15 cellular contexts compared by ENCODE assay signal in genomic region chr2:237140689-237141285, GRCh38. TPM values are rescaled to one million over a fixed set of nuclear protein-coding genes. Genes with fewer than 3 reads are reported as not detected.
DNase-seq lines count a peak whose midpoint lies in the region; ATAC-seq and TF ChIP-seq lines count a peak whose summit lies in the region.
"Had no signal": no experiment of that assay in that cellular context is flagged by ENCODE, and none has a peak within 500 bp of the region (broad histone marks: within the 10 kb centered on the region; RNA-seq: fewer than 3 reads in every experiment).

No MANE protein-coding gene starts in this region.

- no peaks in the 10 kb centered on the region for H3F3A ChIP-seq in PC-3 (ENCODE audit: low read length, unreplicated experiment)

- DNase-seq in PC-3 (no peak), HK-2 (ENCODE audit: unreplicated experiment) (no peak), T-cell (no peak)
- no peak for DNase-seq in activated T-cell treated with anti-CD3 and anti-CD28 coated beads, Interleukin-2, amount 50 U/mL, for 1 hour
- DNase-seq: CD4-positive, CD25-positive, alpha-beta regulatory T cell; Kasumi-1; NCI-H1417 treated with DMSO at 0.1 percent for 48 hours; NCI-H2029; NCI-H510A treated with DMSO at 0.1 percent for 48 hours had no signal

- H3K27ac Mint-ChIP-seq in T-cell: no peak overlapping the region
- H3K27ac Mint-ChIP-seq: CD4-positive, CD25-positive, alpha-beta regulatory T cell had no signal

- H3K9me2 ChIP-seq in PC-3 (replicated peaks; ENCODE audit: low read length): no peaks in the 10 kb centered on the region

- H3K4me2 ChIP-seq in PC-3 (ENCODE audit: low read length): no peak overlapping the region

- POLR2A ChIA-PET in PC-3 (lab: Charles Lee; ENCODE audit: unreplicated experiment): no interaction called here
- POLR2A ChIA-PET in T-cell (lab: Charles Lee): no interaction called here

- H3K9me3 Mint-ChIP-seq in T-cell: peaks cover 0 to 7% (median 0%) of the 10 kb centered on the region in 3 donors

- TF ChIP-seq CTCF in PC-3 (conservative IDR thresholded peaks at IDR 0.05; ENCODE audit: low read depth, low read length) (no peak), gastroesophageal sphincter (IDR thresholded peaks at IDR 0.05) (no peak)

- H3K36me3 ChIP-seq in ACC112 (ENCODE audit: insufficient read depth, low read length) (peaks cover 3% of the 10 kb centered on the region; the same call in 1 of the 2 replicates), PC-3 (ENCODE audit: low read depth, low read length) (no peaks in the 10 kb centered on the region), gastroesophageal sphincter (no peaks in the 10 kb centered on the region), rectal smooth muscle tissue (ENCODE audit: control insufficient read depth, insufficient read depth, low read length) (no peaks in the 10 kb centered on the region)
- H3K36me3 ChIP-seq: HAP-1 had no signal

- intact Hi-C loops in PC-3 (cut with micrococcal nuclease): no loop called here

- H3K4me1 ChIP-seq in ACC112 (ENCODE audit: control insufficient read depth, insufficient read depth, low read length, unreplicated experiment) (peaks cover 39% of the 10 kb centered on the region), PC-3 (ENCODE audit: insufficient read depth, low read length) (0 out of 2 replicates have a peak, but pooled peaks cover 5% of the 10 kb centered on the region), gastroesophageal sphincter (peaks cover 0 to 11% (median 0%) of the 10 kb centered on the region in 3 donors), rectal smooth muscle tissue (ENCODE audit: control insufficient read depth, insufficient read depth, low read length) (peaks cover 3% of the 10 kb centered on the region)
- H3K4me1 ChIP-seq: HAP-1 had no signal

- H3K9me3 ChIP-seq in PC-3 (ENCODE audit: low read length): no peaks in the 10 kb centered on the region
- peaks cover 0 to under 1% (median 0%) of the 10 kb centered on the region in 3 donors for H3K9me3 ChIP-seq in gastroesophageal sphincter
- H3K9me3 ChIP-seq: HAP-1 had no signal

- no peaks in the 10 kb centered on the region for H3K27me3 Mint-ChIP-seq in T-cell
- H3K27me3 Mint-ChIP-seq: CD4-positive, CD25-positive, alpha-beta regulatory T cell had no signal

- no peaks in the 10 kb centered on the region for H4K20me1 ChIP-seq in PC-3 (ENCODE audit: low read length)

- TF ChIP-seq EP300 in gastroesophageal sphincter (IDR thresholded peaks at IDR 0.05): no peak

- peak overlapping the region; percentile 100 for H3K27ac ChIP-seq in ACC112 (ENCODE audit: low read depth, low read length)
- peak overlapping the region; percentile 77 for H3K27ac ChIP-seq in PC-3 (ENCODE audit: low read length)
- H3K27ac ChIP-seq in gastroesophageal sphincter: peak overlapping the region in 3 of 4 donors; percentile 18 to 53 (median 41)
- H3K27ac ChIP-seq in rectal smooth muscle tissue (ENCODE audit: low read depth, low read length): peak overlapping the region; percentile 49

- CTCF ChIA-PET in PC-3 (lab: Charles Lee): no interaction called here
- CTCF ChIA-PET in T-cell (lab: Charles Lee): no interaction called here

- H3K4me3 ChIP-seq in ACC112 (ENCODE audit: low read depth, low read length): no peak overlapping the region
- no peak overlapping the region for H3K4me3 ChIP-seq in PC-3 (ENCODE audit: low read length)
- no peak overlapping the region for H3K4me3 ChIP-seq in gastroesophageal sphincter
- no peak overlapping the region for H3K4me3 ChIP-seq in rectal smooth muscle tissue (ENCODE audit: low read length)
- H3K4me3 ChIP-seq: GM12878, HAP-1 had no signal

- 49 to 78% methylated on average over 3 of the region's 4 CpGs for WGBS in gastroesophageal sphincter (ENCODE audit: low coverage in 1 of 2), 2 donors

- H3K79me2 ChIP-seq in ACC112 (ENCODE audit: control insufficient read depth, insufficient read depth, low read length, unreplicated experiment): no peaks in the 10 kb centered on the region
- no peaks in the 10 kb centered on the region for H3K79me2 ChIP-seq in PC-3 (ENCODE audit: low read length)

- no TSS peak for BruUV-seq in PC-3 (replicated peaks; lab: Mats Ljungman, UMichigan)

- H3K4me1 Mint-ChIP-seq in T-cell: no peaks in the 10 kb centered on the region
- H3K4me1 Mint-ChIP-seq: CD4-positive, CD25-positive, alpha-beta regulatory T cell had no signal

- no peaks in the 10 kb centered on the region for H3K36me3 Mint-ChIP-seq in T-cell

- H3K9ac ChIP-seq in PC-3 (ENCODE audit: low read length) (peak overlapping the region; percentile 34; the same call in 1 of the 2 replicates), rectal smooth muscle tissue (ENCODE audit: low read length) (no peak overlapping the region)

- H2AFZ ChIP-seq in ACC112 (ENCODE audit: low read length, unreplicated experiment) (no peak overlapping the region), PC-3 (ENCODE audit: low read length) (no peak overlapping the region)

- ATAC-seq in PC-3 (no peak), gastroesophageal sphincter (peak; percentile 27), GM21447 (IDR thresholded peaks at IDR 0.05; ENCODE audit: unreplicated experiment) (no peak), T-cell (replicated peaks in 1 of 4) (no peak)
- ATAC-seq: GM12878 had no signal

- H3K27me3 ChIP-seq in ACC112 (ENCODE audit: insufficient read depth, low read length): no peaks in the 10 kb centered on the region
- H3K27me3 ChIP-seq in PC-3 (ENCODE audit: low read length): no peaks in the 10 kb centered on the region
- no peaks in the 10 kb centered on the region for H3K27me3 ChIP-seq in gastroesophageal sphincter
- no peaks in the 10 kb centered on the region for H3K27me3 ChIP-seq in rectal smooth muscle tissue (ENCODE audit: control insufficient read depth, insufficient read depth, low read length)

- H3K4me3 Mint-ChIP-seq in T-cell: no peak overlapping the region
- H3K4me3 Mint-ChIP-seq: CD4-positive, CD25-positive, alpha-beta regulatory T cell had no signal

- no peak for TF ChIP-seq POLR2A in gastroesophageal sphincter (IDR thresholded peaks at IDR 0.05)

RNA-seq across cellular contexts. Expression of gene COPS8, which starts 55.1 kb away (rescaled TPM):
- total RNA-seq in PC-3 (2014; rRNA removed) (109 and 111 TPM in 2 replicates), gastroesophageal sphincter (100 to 1,000 TPM; 108 to 158 (median 120) TPM), T-cell (10 to 100 TPM; 27.6 to 49.4 (median 30.2) TPM)

Comparison
In these comparisons a context has a peak if more than half of its experiments do, and no peak if none do; other contexts are left out.
1. H3K27ac ChIP-seq: peak in every context shown above with its lines; median percentile 100 in ACC112; 77 in PC-3; 49 in rectal smooth muscle tissue; 41 in gastroesophageal sphincter.